Comparison of ENCODE assay signal across 39 cellular contexts in genomic region chrX:13277539-13277938, GRCh38. TPM values are rescaled to one million over a fixed set of nuclear protein-coding genes. Genes with fewer than 3 reads are reported as not detected.
"Had no signal": no experiment of that assay in that cellular context is flagged by ENCODE, and none has a peak within 500 bp of the region (broad histone marks: within the 10 kb centered on the region; RNA-seq: fewer than 3 reads in every experiment).

No MANE protein-coding gene starts in this region.

- H3K27me3 Mint-ChIP-seq: activated CD4-positive, alpha-beta T cell treated with anti-CD3 and anti-CD28 coated beads, Interleukin-2, amount 10 ng/mL, durations not matched to agents 24 days and 14 days; activated CD8-positive, alpha-beta T cell treated with anti-CD3 and anti-CD28 coated beads for 36 hours; activated naive CD4-positive, alpha-beta T cell treated with anti-CD3 and anti-CD28 coated beads, Interleukin-2, amount 50 U/mL, for 24 hours; activated naive CD8-positive, alpha-beta T cell treated with anti-CD3 and anti-CD28 coated beads, Interleukin-2, amount 10 ng/mL, durations not matched to agents 7 days and 5 days; activated T-helper 17 cell treated with anti-CD3 and anti-CD28 coated beads, Interleukin-2, amount 50 U/mL, for 72 hours had no signal

- H3K27ac Mint-ChIP-seq: activated CD4-positive, alpha-beta T cell treated with anti-CD3 and anti-CD28 coated beads, Interleukin-2, amount 10 ng/mL, durations not matched to agents 24 days and 14 days; activated CD8-positive, alpha-beta T cell treated with anti-CD3 and anti-CD28 coated beads for 36 hours; activated naive CD4-positive, alpha-beta T cell treated with anti-CD3 and anti-CD28 coated beads, Interleukin-2, amount 50 U/mL, for 24 hours; activated naive CD8-positive, alpha-beta T cell treated with anti-CD3 and anti-CD28 coated beads, Interleukin-2, amount 10 ng/mL, durations not matched to agents 7 days and 5 days; activated T-cell treated with anti-CD3 and anti-CD28 coated beads, Interleukin-2, amount 50 U/mL, for 72 hours; activated T-helper 17 cell treated with anti-CD3 and anti-CD28 coated beads, Interleukin-2, amount 50 U/mL, for 72 hours had no signal

- H3K4me1 ChIP-seq: ascending aorta, breast epithelium, Peyer's patch had no signal

- H3K27ac ChIP-seq: ascending aorta, breast epithelium, Peyer's patch, WERI-Rb-1 had no signal

- H3K9me3 ChIP-seq: ascending aorta, breast epithelium, Peyer's patch had no signal

- DNase-seq: activated CD4-positive, alpha-beta T cell treated with anti-CD3 and anti-CD28 coated beads for 1 hour; activated CD4-positive, alpha-beta T cell treated with anti-CD3 and anti-CD28 coated beads, Interleukin-2, amount 10 ng/mL, durations not matched to agents 24 days and 14 days; activated CD4-positive, alpha-beta T cell treated with anti-CD3 and anti-CD28 coated beads, Interleukin-2, amount 50 U/mL, for 4 hours; activated CD4-positive, CD25-positive, alpha-beta regulatory T cell; activated CD8-positive, alpha-beta T cell treated with anti-CD3 and anti-CD28 coated beads for 36 hours; activated effector memory CD4-positive, alpha-beta T cell treated with anti-CD3 and anti-CD28 coated beads, Interleukin-2, amount 50 U/mL, for 16 hours; activated naive CD4-positive, alpha-beta T cell; activated naive CD8-positive, alpha-beta T cell treated with anti-CD3 and anti-CD28 coated beads, Interleukin-2, amount 10 ng/mL, durations not matched to agents 7 days and 5 days; activated T-cell treated with anti-CD3 and anti-CD28 coated beads, Interleukin-2, amount 50 U/mL, for 1 hour; activated T-cell treated with anti-CD3 and anti-CD28 coated beads, Interleukin-2, amount 50 U/mL, for 72 hours; amygdala; NCI-H1092 treated with DMSO at 0.1 percent for 48 hours; NCI-H1417; NCI-H146; NCI-H187; NCI-H2029 treated with DMSO at 0.1 percent for 48 hours; NCI-H2107; NCI-H2171; NCI-H510A; NCI-H526; NCI-H748 treated with DMSO at 0.1 percent for 48 hours; NK-92 treated with Interleukin-12 subunit alpha and Interleukin-12 subunit beta, amount 100 ng/mL, for 24 hours; PC-3; Peyer's patch; RPMI8226; SIG-M5; T1000; WERI-Rb-1 had no signal

- H3K27me3 ChIP-seq: ascending aorta, Peyer's patch had no signal

- H3K4me1 Mint-ChIP-seq: activated naive CD4-positive, alpha-beta T cell treated with anti-CD3 and anti-CD28 coated beads, Interleukin-2, amount 50 U/mL, for 24 hours; activated naive CD8-positive, alpha-beta T cell treated with anti-CD3 and anti-CD28 coated beads, Interleukin-2, amount 10 ng/mL, durations not matched to agents 7 days and 5 days; activated T-helper 17 cell treated with anti-CD3 and anti-CD28 coated beads, Interleukin-2, amount 50 U/mL, for 72 hours had no signal

- H3K36me3 Mint-ChIP-seq: activated naive CD4-positive, alpha-beta T cell treated with anti-CD3 and anti-CD28 coated beads, Interleukin-2, amount 50 U/mL, for 24 hours; activated naive CD8-positive, alpha-beta T cell treated with anti-CD3 and anti-CD28 coated beads, Interleukin-2, amount 10 ng/mL, durations not matched to agents 7 days and 5 days had no signal

- H3K9me3 Mint-ChIP-seq: activated CD8-positive, alpha-beta T cell treated with anti-CD3 and anti-CD28 coated beads for 36 hours; activated naive CD4-positive, alpha-beta T cell treated with anti-CD3 and anti-CD28 coated beads, Interleukin-2, amount 50 U/mL, for 24 hours; activated T-helper 17 cell treated with anti-CD3 and anti-CD28 coated beads, Interleukin-2, amount 50 U/mL, for 72 hours had no signal

- ATAC-seq: activated CD8-positive, alpha-beta T cell treated with anti-CD3 and anti-CD28 coated beads for 36 hours; activated T-cell treated with anti-CD3 and anti-CD28 coated beads, Interleukin-2, amount 50 U/mL, for 72 hours; activated T-helper 17 cell treated with anti-CD3 and anti-CD28 coated beads, Interleukin-2, amount 50 U/mL, for 72 hours; PC-3 had no signal

- H3K4me3 ChIP-seq: ascending aorta, breast epithelium, Peyer's patch had no signal

- H3K36me3 ChIP-seq: ascending aorta, breast epithelium, Peyer's patch, WERI-Rb-1 had no signal

- H3K4me3 Mint-ChIP-seq: activated CD4-positive, alpha-beta T cell treated with anti-CD3 and anti-CD28 coated beads, Interleukin-2, amount 10 ng/mL, durations not matched to agents 24 days and 14 days; activated CD8-positive, alpha-beta T cell treated with anti-CD3 and anti-CD28 coated beads for 36 hours; activated naive CD4-positive, alpha-beta T cell treated with anti-CD3 and anti-CD28 coated beads, Interleukin-2, amount 50 U/mL, for 24 hours; activated naive CD8-positive, alpha-beta T cell treated with anti-CD3 and anti-CD28 coated beads, Interleukin-2, amount 10 ng/mL, durations not matched to agents 7 days and 5 days; activated T-cell treated with anti-CD3 and anti-CD28 coated beads, Interleukin-2, amount 50 U/mL, for 72 hours; activated T-helper 17 cell treated with anti-CD3 and anti-CD28 coated beads, Interleukin-2, amount 50 U/mL, for 72 hours had no signal

RNA-seq across cellular contexts. Expression of gene ATXN3L, which starts 42.3 kb away (rescaled TPM):
- total RNA-seq: activated CD4-positive, alpha-beta T cell treated with anti-CD3 and anti-CD28 coated beads, Interleukin-2, amount 10 ng/mL, durations not matched to agents 24 days and 14 days; activated CD8-positive, alpha-beta memory T cell treated with anti-CD3 and anti-CD28 coated beads for 36 hours; activated CD8-positive, alpha-beta T cell treated with anti-CD3 and anti-CD28 coated beads for 36 hours; activated naive CD8-positive, alpha-beta T cell treated with anti-CD3 and anti-CD28 coated beads, Interleukin-2, amount 10 ng/mL, durations not matched to agents 7 days and 5 days; activated T-cell treated with anti-CD3 and anti-CD28 coated beads, Interleukin-2, amount 50 U/mL, for 72 hours; activated T-helper 17 cell treated with anti-CD3 and anti-CD28 coated beads, Interleukin-2, amount 50 U/mL, for 72 hours; ascending aorta; breast epithelium; cardiac septum; M059J; PC-3; Peyer's patch; SK-MEL-5; T-helper 1 cell treated with Interleukin-12 subunit alpha and Interleukin-12 subunit beta and Interleukin-4 antibody, amounts not matched to agents 30 ng/mL and 1 ng/mL, for 36 hours; T-helper 2 cell treated with Interferon-gamma antibody and Interleukin-4, amounts not matched to agents 100 ng/mL and 5 ng/mL, for 36 hours had no signal
- polyA plus RNA-seq: adipose tissue had no signal
